ENCODE assay signal across 13 cellular contexts in genomic region chr9:76572205-76572550, GRCh38.
A peak's percentile ranks its signal among the peaks of the same experiment; 100 is the strongest.
DNase-seq lines count a peak whose midpoint lies in the region; ATAC-seq and TF ChIP-seq lines count a peak whose summit lies in the region.
"Had no signal": no experiment of that assay in that cellular context is flagged by ENCODE, and none has a peak within 500 bp of the region (broad histone marks: within the 10 kb centered on the region; RNA-seq: fewer than 3 reads in every experiment).

No MANE protein-coding gene starts in this region.

- intact Hi-C loops in mammary epithelial cell (cut with micrococcal nuclease): no loop called here

- TF ChIP-seq CTCF in mammary epithelial cell (conservative IDR thresholded peaks at IDR 0.05 in 1 of 2, IDR thresholded peaks at IDR 0.05 in 1 of 2; ENCODE audit: extremely low read depth in 1 of 2, insufficient read depth in 1 of 2, low read depth in 1 of 2, low read length in 2 of 2): no peak

- H3K27me3 Mint-ChIP-seq in T-helper 1 cell treated with Interleukin-12 subunit alpha and Interleukin-12 subunit beta and Interleukin-4 antibody, amounts not matched to agents 30 μg/mL and 1 μg/mL, for 36 hours (ENCODE audit: low read depth): peaks cover 10% of the 10 kb centered on the region
- no peaks in the 10 kb centered on the region for H3K27me3 Mint-ChIP-seq in naive B cell

- H3K4me1 Mint-ChIP-seq in T-helper 1 cell treated with Interleukin-12 subunit alpha and Interleukin-12 subunit beta and Interleukin-4 antibody, amounts not matched to agents 30 μg/mL and 1 μg/mL, for 36 hours (ENCODE audit: low read depth): peaks cover 23% of the 10 kb centered on the region
- H3K4me1 Mint-ChIP-seq in naive B cell: peaks cover 48 to 73% (median 54%) of the 10 kb centered on the region in 3 donors

- no peak overlapping the region for H3K27ac Mint-ChIP-seq in T-helper 1 cell treated with Interleukin-12 subunit alpha and Interleukin-12 subunit beta and Interleukin-4 antibody, amounts not matched to agents 30 μg/mL and 1 μg/mL, for 36 hours
- H3K27ac Mint-ChIP-seq in naive B cell: peak overlapping the region in 2 of 6 donors; percentile 34 to 83
- H3K27ac Mint-ChIP-seq: neural progenitor cell had no signal

- H3K4me1 ChIP-seq in HUES48 (ENCODE audit: control insufficient read depth, insufficient read depth, low read length) (peaks cover 7% of the 10 kb centered on the region; the same call in 1 of the 2 replicates), mammary epithelial cell (ENCODE audit: insufficient read depth, low read length) (peaks cover 3% of the 10 kb centered on the region)
- H3K4me1 ChIP-seq: neural progenitor cell had no signal

- no peak overlapping the region for H3K9ac ChIP-seq in HUES48 (ENCODE audit: low read depth, low read length)
- H3K9ac ChIP-seq in mammary epithelial cell (ENCODE audit: insufficient read depth, low read length): no peak overlapping the region
- H3K9ac ChIP-seq: neural progenitor cell had no signal

- H3K36me3 ChIP-seq in HUES48 (ENCODE audit: control insufficient read depth, insufficient read depth, low read length): no peaks in the 10 kb centered on the region
- H3K36me3 ChIP-seq in mammary epithelial cell (ENCODE audit: insufficient read depth, low read length): no peaks in the 10 kb centered on the region
- H3K36me3 ChIP-seq: neural progenitor cell, upper lobe of left lung had no signal

- in situ Hi-C loops in mammary epithelial cell (cut with MboI; ENCODE audit: low sequenced_read_pairs in 2 of 2): no loop called here

- ATAC-seq in naive B cell (ENCODE audit: low read depth in 2 of 2) (no peak), HG03280 (IDR thresholded peaks at IDR 0.05; ENCODE audit: unreplicated experiment) (no peak), GM18909 (IDR thresholded peaks at IDR 0.05; ENCODE audit: poor library complexity, unreplicated experiment) (no peak)
- ATAC-seq: Panc1 had no signal

- 93% methylated on average over 3 of the region's 3 CpGs for WGBS in mammary epithelial cell (ENCODE audit: low coverage, missing lambda C conversion rate)

- peak overlapping the region; percentile 94 for H3K4me2 ChIP-seq in mammary epithelial cell (ENCODE audit: insufficient read depth, low read depth, low read length)
- H3K4me2 ChIP-seq: neural progenitor cell had no signal

- no TSS peak for BruUV-seq in mammary epithelial cell (replicated peaks; lab: Mats Ljungman, UMichigan)

- H3K27ac ChIP-seq in HUES48 (ENCODE audit: low read depth, low read length) (peak overlapping the region; percentile 5), mammary epithelial cell (ENCODE audit: insufficient read depth, low read depth, low read length) (no peak overlapping the region)
- H3K27ac ChIP-seq: neural progenitor cell had no signal

- H3K79me2 ChIP-seq in mammary epithelial cell (ENCODE audit: insufficient read depth, low read length): no peaks in the 10 kb centered on the region

- H3K27me3 ChIP-seq in HUES48 (ENCODE audit: control insufficient read depth, insufficient read depth, low read length) (no peaks in the 10 kb centered on the region; the same call in 1 of the 2 replicates), mammary epithelial cell (ENCODE audit: insufficient read depth, low read length) (no peaks in the 10 kb centered on the region)
- H3K27me3 ChIP-seq: upper lobe of left lung had no signal

- DNase-seq in T-helper 1 cell (no peak), mammary epithelial cell (no peak), naive B cell (no peak)
- DNase-seq in activated CD4-positive, alpha-beta T cell treated with anti-CD3 and anti-CD28 coated beads for 48 hours: no peak
- DNase-seq: kidney, small intestine had no signal

- H2AFZ ChIP-seq in mammary epithelial cell (ENCODE audit: low read depth, low read length): no peak overlapping the region
- H2AFZ ChIP-seq: neural progenitor cell had no signal

- dilution Hi-C loops in mammary epithelial cell (cut with HindIII; ENCODE audit: low sequenced_read_pairs): no loop called here

- peaks cover 13% of the 10 kb centered on the region for H3K9me3 Mint-ChIP-seq in T-helper 1 cell treated with Interleukin-12 subunit alpha and Interleukin-12 subunit beta and Interleukin-4 antibody, amounts not matched to agents 30 μg/mL and 1 μg/mL, for 36 hours
- H3K9me3 Mint-ChIP-seq in naive B cell: peaks cover 0 to 11% (median 6%) of the 10 kb centered on the region in 7 donors

- H4K20me1 ChIP-seq in mammary epithelial cell (ENCODE audit: insufficient read depth, low read length): no peaks in the 10 kb centered on the region

- H3K4me3 Mint-ChIP-seq in T-helper 1 cell treated with Interleukin-12 subunit alpha and Interleukin-12 subunit beta and Interleukin-4 antibody, amounts not matched to agents 30 μg/mL and 1 μg/mL, for 36 hours: peak overlapping the region; percentile 25
- peak overlapping the region in 7 of 8 donors; percentile 13 to 89 (median 84) for H3K4me3 Mint-ChIP-seq in naive B cell
- H3K4me3 Mint-ChIP-seq: neural progenitor cell had no signal

- peak overlapping the region; percentile 46; the same call in 1 of the 2 replicates for H3K4me3 ChIP-seq in HUES48 (ENCODE audit: low read depth, low read length)
- no peak overlapping the region for H3K4me3 ChIP-seq in mammary epithelial cell (replicated peaks in 1 of 3; ENCODE audit: insufficient read depth in 1 of 3, low read depth in 2 of 3, low read length in 3 of 3)
- H3K4me3 ChIP-seq: neural progenitor cell had no signal

- H3K9me3 ChIP-seq in HUES48 (ENCODE audit: control insufficient read depth, insufficient read depth, low read length) (no peaks in the 10 kb centered on the region), mammary epithelial cell (replicated peaks; ENCODE audit: insufficient read depth, low read length) (peaks cover 11% of the 10 kb centered on the region)

- CTCF ChIA-PET in mammary epithelial cell (lab: Charles Lee; ENCODE audit: low non-redundant PET): no interaction called here

- H3K36me3 Mint-ChIP-seq in T-helper 1 cell treated with Interleukin-12 subunit alpha and Interleukin-12 subunit beta and Interleukin-4 antibody, amounts not matched to agents 30 μg/mL and 1 μg/mL, for 36 hours (ENCODE audit: low read depth): peaks cover 9% of the 10 kb centered on the region
- H3K36me3 Mint-ChIP-seq in naive B cell: no peaks in the 10 kb centered on the region
- H3K36me3 Mint-ChIP-seq: neural progenitor cell had no signal
